In genomic region chrX:155215443-155216178, GRCh38 we compare ENCODE assay signal across 1 cellular context.
TF ChIP-seq lines count a peak whose summit lies in the region.

No MANE protein-coding gene starts in this region.

TF ChIP-seq in K562, 482 proteins besides CTCF, POLR2A, EP300 and RAD21 (continued from another document and continues in another):
- TF ChIP-seq ATF3 (IDR thresholded peaks at IDR 0.05) (peak; percentile 55), ATF3 (CRISPR knock-in tag; conservative IDR thresholded peaks at IDR 0.05) (no peak), LCOR (CRISPR knock-in tag; IDR thresholded peaks at IDR 0.05) (no peak), POLR2AphosphoS5 (IDR thresholded peaks at IDR 0.05; ENCODE audit: control insufficient read depth, insufficient read depth, low read depth, low read length) (no peak), MEIS2 (IDR thresholded peaks at IDR 0.05; ENCODE audit: partially characterized antibody) (no peak), NFXL1 (CRISPR knock-in tag; IDR thresholded peaks at IDR 0.05) (no peak), RNF219 (CRISPR knock-in tag; IDR thresholded peaks at IDR 0.05) (no peak), ZNF707 (CRISPR knock-in tag; conservative IDR thresholded peaks at IDR 0.05) (no peak), ZNF592 (IDR thresholded peaks at IDR 0.05) (peak; percentile 45; the same call in 1 of the 2 replicates), ZNF717 (CRISPR knock-in tag; IDR thresholded peaks at IDR 0.05) (no peak), SMC3 (conservative IDR thresholded peaks at IDR 0.05; ENCODE audit: insufficient read depth, low read depth, low read length) (no peak), CBFA2T3 (IDR thresholded peaks at IDR 0.05) (no peak), MGA (IDR thresholded peaks at IDR 0.05) (0 out of 2 replicates have a peak, but pooled peaks have one; percentile 52), IRF1 (CRISPR knock-in tag; IDR thresholded peaks at IDR 0.05; ENCODE audit: borderline replicate concordance) (no peak), NBN (IDR thresholded peaks at IDR 0.05; ENCODE audit: low read depth) (no peak; the same call in 1 of the 2 replicates), HOXB6 (CRISPR knock-in tag; IDR thresholded peaks at IDR 0.05; ENCODE audit: borderline replicate concordance) (no peak), FOXM1 (IDR thresholded peaks at IDR 0.05; ENCODE audit: low read depth) (no peak), FOXM1 (CRISPR knock-in tag; IDR thresholded peaks at IDR 0.05; ENCODE audit: low read depth) (no peak), ZNF121 (CRISPR knock-in tag; conservative IDR thresholded peaks at IDR 0.05) (no peak), NFE2L1 (tag; IDR thresholded peaks at IDR 0.05; ENCODE audit: borderline replicate concordance, low read depth) (no peak), TBL1XR1 (IDR thresholded peaks at IDR 0.05; ENCODE audit: low read length in 2 of 2) (no peak; a peak in 1 of 4 replicates), SIX5 (IDR thresholded peaks at IDR 0.05; ENCODE audit: borderline replicate concordance in 1 of 2, insufficient read depth in 1 of 2, low read depth in 1 of 2, low read length in 2 of 2) (no peak), TCF7 (IDR thresholded peaks at IDR 0.05; ENCODE audit: borderline replicate concordance) (no peak), PHF8 (IDR thresholded peaks at IDR 0.05; ENCODE audit: borderline replicate concordance, low read length) (peak; percentile 74), CREB3L1 (IDR thresholded peaks at IDR 0.05; ENCODE audit: borderline replicate concordance, low read depth) (no peak), NCOR1 (IDR thresholded peaks at IDR 0.05) (no peak), RBM22 (IDR thresholded peaks at IDR 0.05; ENCODE audit: low read depth, low read length, poor library complexity, severe bottlenecking) (no peak), HIVEP1 (CRISPR knock-in tag; IDR thresholded peaks at IDR 0.05) (no peak), RBBP5 (IDR thresholded peaks at IDR 0.05; ENCODE audit: borderline replicate concordance, insufficient read depth, low read length, poor library complexity, severe bottlenecking) (no peak), CXXC5 (CRISPR knock-in tag; IDR thresholded peaks at IDR 0.05) (peak; percentile 21; the same call in 1 of the 2 replicates), RCOR1 (IDR thresholded peaks at IDR 0.05; ENCODE audit: borderline replicate concordance in 1 of 2, low read depth in 2 of 2, low read length in 2 of 2) (0 out of 4 replicates have a peak, but pooled peaks of 1 of the 2 experiments have one; percentile 14), ZNF175 (CRISPR knock-in tag; IDR thresholded peaks at IDR 0.05; ENCODE audit: low read depth) (0 out of 2 replicates have a peak, but pooled peaks have one; percentile 35), EZH2 (IDR thresholded peaks at IDR 0.05; ENCODE audit: borderline replicate concordance, low read depth, low read length) (no peak), ILF3 (IDR thresholded peaks at IDR 0.05; ENCODE audit: borderline replicate concordance) (no peak)
